8 cellular contexts compared by ENCODE assay signal in genomic region chr22:39253427-39254070, GRCh38. TPM values are rescaled to one million over a fixed set of nuclear protein-coding genes. Genes with fewer than 3 reads are reported as not detected.
A peak's percentile ranks its signal among the peaks of the same experiment; 100 is the strongest.
DNase-seq lines count a peak whose midpoint lies in the region; ATAC-seq, FAIRE-seq and TF ChIP-seq lines count a peak whose summit lies in the region.

No MANE protein-coding gene starts in this region.

- FAIRE-seq in bronchial epithelial cell (lab: Jason Lieb, UNC) = no peak

- H3K36me3 ChIP-seq in OCI-LY3 (replicated peaks; ENCODE audit: low read depth, low read length) (no peaks in the 10 kb centered on the region), bronchial epithelial cell (ENCODE audit: control insufficient read depth, insufficient read depth, low read length) (no peaks in the 10 kb centered on the region), upper lobe of right lung (no peaks in the 10 kb centered on the region)

- no peak overlapping the region for H3K27ac Mint-ChIP-seq in activated CD4-positive, alpha-beta T cell treated with anti-CD3 and anti-CD28 coated beads for 36 hours

- peaks cover 17% of the 10 kb centered on the region for H3K27me3 Mint-ChIP-seq in activated CD4-positive, alpha-beta T cell treated with anti-CD3 and anti-CD28 coated beads for 36 hours

- H3K4me1 ChIP-seq in OCI-LY3 (ENCODE audit: low read length) = peaks cover 36% of the 10 kb centered on the region
- H3K4me1 ChIP-seq in upper lobe of right lung = peaks cover 27% of the 10 kb centered on the region

- H3K27ac ChIP-seq in OCI-LY3 (ENCODE audit: low read length) (no peak overlapping the region), upper lobe of right lung (no peak overlapping the region)

- H3K9me3 ChIP-seq in OCI-LY3 (ENCODE audit: insufficient read depth, low read length) (no peaks in the 10 kb centered on the region), upper lobe of right lung (no peaks in the 10 kb centered on the region)

- H3K4me2 ChIP-seq in OCI-LY3 (ENCODE audit: low read length) = peak overlapping the region; percentile 51

- ATAC-seq in activated CD4-positive, alpha-beta T cell treated with anti-CD3 and anti-CD28 coated beads for 36 hours = peak; percentile 92
- ATAC-seq in left colon (peak; percentile 91), upper lobe of right lung (peak; percentile 61), GM21737 (IDR thresholded peaks at IDR 0.05; ENCODE audit: unreplicated experiment) (no peak)

- intact Hi-C loops in activated CD4-positive, alpha-beta T cell treated with anti-CD3 and anti-CD28 coated beads for 36 hours (cut with DNase I, micrococcal nuclease) = no loop called here
- intact Hi-C loops in left colon (cut with DNase I, micrococcal nuclease) (no loop called here), upper lobe of right lung (cut with DNase I) (no loop called here)

- DNase-seq in activated CD4-positive, alpha-beta T cell treated with anti-CD3 and anti-CD28 coated beads for 36 hours = peak; percentile 73
- DNase-seq in activated CD4-positive, alpha-beta T cell treated with anti-CD3 and anti-CD28 coated beads, Interleukin-2, amount 50 U/mL, for 4 hours = no peak
- DNase-seq in bronchial epithelial cell (ENCODE audit: low read depth) (peak; percentile 88), left colon (no peak), upper lobe of right lung (no peak), NCI-H446 treated with DMSO at 0.1 percent for 48 hours (lab: John Stamatoyannopoulos, UW) (no peak)

- H4K20me1 ChIP-seq in OCI-LY3 (ENCODE audit: insufficient read depth, low read length) = no peaks in the 10 kb centered on the region

- H3K9ac ChIP-seq in OCI-LY3 (ENCODE audit: low read length) = no peak overlapping the region

- H3K4me1 Mint-ChIP-seq in activated CD4-positive, alpha-beta T cell treated with anti-CD3 and anti-CD28 coated beads for 36 hours = peaks cover 24% of the 10 kb centered on the region

- POLR2A ChIA-PET in activated CD4-positive, alpha-beta T cell treated with anti-CD3 and anti-CD28 coated beads for 36 hours (lab: Charles Lee) = interaction anchor here (0.6 kb wide), 1 partner anchor 66 kb away, joined by 3 read pairs; the partner anchor contains the start of gene RPL3

- H3K36me3 Mint-ChIP-seq in activated CD4-positive, alpha-beta T cell treated with anti-CD3 and anti-CD28 coated beads for 36 hours (ENCODE audit: low read depth) = no peaks in the 10 kb centered on the region

- no peak overlapping the region for H3K4me3 Mint-ChIP-seq in activated CD4-positive, alpha-beta T cell treated with anti-CD3 and anti-CD28 coated beads for 36 hours

- H3K9me3 Mint-ChIP-seq in activated CD4-positive, alpha-beta T cell treated with anti-CD3 and anti-CD28 coated beads for 36 hours (ENCODE audit: low read depth) = no peaks in the 10 kb centered on the region

- H3K4me3 ChIP-seq in OCI-LY3 (ENCODE audit: low read length) (0 out of 2 replicates have a peak overlapping the region, but pooled peaks have one; percentile 18), bronchial epithelial cell (ENCODE audit: low read depth, low read length) (no peak overlapping the region), upper lobe of right lung (no peak overlapping the region)

- H2AFZ ChIP-seq in OCI-LY3 (ENCODE audit: low read depth, low read length) = peak overlapping the region; percentile 67; the same call in 1 of the 2 replicates

- H3K27me3 ChIP-seq in OCI-LY3 (ENCODE audit: low read depth, low read length) (0 out of 2 replicates have a peak, but pooled peaks cover 3% of the 10 kb centered on the region), bronchial epithelial cell (ENCODE audit: control insufficient read depth, insufficient read depth, low read length) (peaks cover 6% of the 10 kb centered on the region), upper lobe of right lung (peaks cover 8% of the 10 kb centered on the region)

- no peak for TF ChIP-seq CTCF in OCI-LY3 (IDR thresholded peaks at IDR 0.05; ENCODE audit: low read depth, low read length)
- TF ChIP-seq CTCF in bronchial epithelial cell (IDR thresholded peaks at IDR 0.05; ENCODE audit: insufficient read depth, low read length, severe bottlenecking) = no peak
- no peak for TF ChIP-seq CTCF in upper lobe of right lung (IDR thresholded peaks at IDR 0.05)

- CTCF ChIA-PET in activated CD4-positive, alpha-beta T cell treated with anti-CD3 and anti-CD28 coated beads for 36 hours (lab: Charles Lee) = interaction anchor here (0.6 to 0.9 kb wide), 4 partner anchors 33 to 361 kb away, joined by 3 to 5 read pairs (median 4); no protein-coding TSS in a partner anchor

- H3K79me2 ChIP-seq in OCI-LY3 (ENCODE audit: low read length) = no peaks in the 10 kb centered on the region

RNA-seq across cellular contexts. Expression of gene PDGFB, which starts 8.8 kb away (rescaled TPM):
- total RNA-seq in activated CD4-positive, alpha-beta T cell treated with anti-CD3 and anti-CD28 coated beads for 36 hours = 1 to 10 TPM; 2.5 to 3.4 TPM
- total RNA-seq in bronchial epithelial cell (1.1 and 5.6 TPM in 2 replicates), left colon (1 to 10 TPM; 2.7 to 5.3 TPM), upper lobe of right lung (29.8 TPM)

Comparison
In these comparisons a context has a peak if more than half of its experiments do, and no peak if none do; other contexts are left out.
1. DNase-seq: peak in activated CD4-positive, alpha-beta T cell treated with anti-CD3 and anti-CD28 coated beads for 36 hours (single experiment) and bronchial epithelial cell (single experiment); none in activated CD4-positive, alpha-beta T cell treated with anti-CD3 and anti-CD28 coated beads, Interleukin-2, amount 50 U/mL, for 4 hours (0 of 2), left colon (0 of 2), upper lobe of right lung (single experiment) and NCI-H446 treated with DMSO at 0.1 percent for 48 hours (single experiment).